Comparison of ENCODE assay signal across 17 cellular contexts in the genomic region with DNA sequence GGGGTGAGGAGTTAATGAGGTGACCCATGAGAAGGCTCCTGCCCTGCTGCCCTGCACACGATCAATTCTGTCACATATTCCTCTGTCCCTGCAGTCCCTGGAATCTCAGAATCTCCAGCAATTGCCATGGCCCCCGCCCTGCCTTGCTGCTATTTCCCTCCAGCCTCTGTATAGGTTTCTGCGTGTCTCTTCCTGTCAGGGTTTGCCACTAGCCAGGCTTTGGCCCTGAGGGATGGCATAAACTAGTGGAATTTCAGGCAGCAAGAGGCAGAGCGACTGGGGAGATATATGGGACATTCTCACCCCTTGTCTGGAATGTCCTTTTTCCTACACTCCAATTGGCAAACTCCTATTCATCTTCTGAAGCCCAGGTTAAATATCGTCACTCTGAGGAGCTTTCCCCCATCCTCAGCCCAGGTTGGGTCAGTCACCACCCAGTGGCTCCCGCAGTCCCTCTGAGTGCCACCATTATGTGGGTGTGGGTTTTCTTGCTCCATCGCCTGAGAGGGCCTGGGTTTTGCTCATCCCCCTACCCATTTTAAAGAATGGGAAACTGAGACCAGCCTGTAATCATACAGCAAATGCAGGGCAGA. TPM values are rescaled to one million over a fixed set of nuclear protein-coding genes. Genes with fewer than 3 reads are reported as not detected.
DNase-seq lines count a peak whose midpoint lies in the region; ATAC-seq and TF ChIP-seq lines count a peak whose summit lies in the region.
"Had no signal": no experiment of that assay in that cellular context is flagged by ENCODE, and none has a peak within 500 bp of the region (broad histone marks: within the 10 kb centered on the region; RNA-seq: fewer than 3 reads in every experiment).

No MANE protein-coding gene starts in this region.

- no peak for TF ChIP-seq CTCF in IMR-90 (conservative IDR thresholded peaks at IDR 0.05; ENCODE audit: low read depth, low read length)

- H2AK9ac ChIP-seq in IMR-90 (replicated peaks; ENCODE audit: low read depth, low read length, poor library complexity) = peak overlapping the region; percentile 34

- no peak overlapping the region for H2BK15ac ChIP-seq in IMR-90 (ENCODE audit: low read depth, low read length)

- in situ Hi-C loops in IMR-90 (cut with MboI; ENCODE audit: low sequenced_read_pairs) = no loop called here

- intact Hi-C loops in IMR-90 (cut with micrococcal nuclease) = no loop called here

- POLR2A ChIA-PET in IMR-90 (lab: Charles Lee; ENCODE audit: unreplicated experiment) = no interaction called here
- POLR2A ChIA-PET in activated naive CD8-positive, alpha-beta T cell treated with anti-CD3 and anti-CD28 coated beads, Interleukin-2, amount 10 ng/mL, durations not matched to agents 7 days and 5 days (lab: Charles Lee) = interaction anchor here (0.7 to 1.3 kb wide), 2 partner anchors 9 to 226 kb away, joined by 3 to 5 read pairs; partner anchors contain the start of gene USP22
- POLR2A ChIA-PET in naive thymus-derived CD8-positive, alpha-beta T cell (lab: Charles Lee) = interaction anchor here (0.6 to 0.9 kb wide), 2 partner anchors 16 to 1477 kb away, joined by 3 to 4 read pairs; no protein-coding TSS in a partner anchor

- H3K36me3 ChIP-seq in IMR-90 (ENCODE audit: control insufficient read depth, insufficient read depth, low read length) = no peaks in the 10 kb centered on the region
- H3K36me3 ChIP-seq: left lung, prostate gland, tibial nerve had no signal

- no peaks in the 10 kb centered on the region for H3K79me1 ChIP-seq in IMR-90 (ENCODE audit: low read depth in 1 of 2, low read length in 2 of 2)

- H3K4me3 ChIP-seq in IMR-90 (ENCODE audit: insufficient read depth, low read depth, low read length) = no peak overlapping the region
- H3K4me3 ChIP-seq: left lung, prostate gland, smooth muscle cell, tibial nerve had no signal

- no peak overlapping the region for H4K91ac ChIP-seq in IMR-90 (ENCODE audit: insufficient read depth, low read depth, low read length)

- dilution Hi-C loops in IMR-90 (cut with HindIII; ENCODE audit: low sequenced_read_pairs, unreplicated experiment) = no loop called here

- H3K4ac ChIP-seq in IMR-90 (ENCODE audit: low read depth, low read length) = no peak overlapping the region

- H3K23ac ChIP-seq in IMR-90 (ENCODE audit: low read depth, low read length) = no peak overlapping the region

- H3K27ac Mint-ChIP-seq in T-helper 1 cell treated with Interleukin-12 subunit alpha and Interleukin-12 subunit beta and Interleukin-4 antibody, amounts not matched to agents 30 μg/mL and 1 μg/mL, for 36 hours = peak overlapping the region; percentile 88
- peak overlapping the region; percentile 77 for H3K27ac Mint-ChIP-seq in activated naive CD8-positive, alpha-beta T cell treated with anti-CD3 and anti-CD28 coated beads, Interleukin-2, amount 10 ng/mL, durations not matched to agents 7 days and 5 days
- H3K27ac Mint-ChIP-seq in naive thymus-derived CD8-positive, alpha-beta T cell = peak overlapping the region in 7 of 10 donors; percentile 4 to 88 (median 60)
- H3K27ac Mint-ChIP-seq: WTC11 had no signal

- no peak overlapping the region for H2BK120ac ChIP-seq in IMR-90 (ENCODE audit: low read depth, low read length)

- H3K4me2 ChIP-seq in IMR-90 (ENCODE audit: low read depth, low read length) = no peak overlapping the region
- H3K4me2 ChIP-seq: smooth muscle cell had no signal

- H3K36me3 Mint-ChIP-seq in T-helper 1 cell treated with Interleukin-12 subunit alpha and Interleukin-12 subunit beta and Interleukin-4 antibody, amounts not matched to agents 30 μg/mL and 1 μg/mL, for 36 hours (ENCODE audit: low read depth) = no peaks in the 10 kb centered on the region
- no peaks in the 10 kb centered on the region for H3K36me3 Mint-ChIP-seq in activated naive CD8-positive, alpha-beta T cell treated with anti-CD3 and anti-CD28 coated beads, Interleukin-2, amount 10 ng/mL, durations not matched to agents 7 days and 5 days
- H3K36me3 Mint-ChIP-seq in naive thymus-derived CD8-positive, alpha-beta T cell = no peaks in the 10 kb centered on the region
- H3K36me3 Mint-ChIP-seq: WTC11 had no signal

- no peaks in the 10 kb centered on the region for H3K9me1 ChIP-seq in IMR-90 (ENCODE audit: insufficient read depth, low read length)

- ATAC-seq in IMR-90 (ENCODE audit: low read depth) (no peak; the same call in 1 of the 2 replicates), HG02884 (IDR thresholded peaks at IDR 0.05; ENCODE audit: unreplicated experiment) (no peak)
- peak; percentile 18 for ATAC-seq in activated naive CD8-positive, alpha-beta T cell treated with anti-CD3 and anti-CD28 coated beads, Interleukin-2, amount 10 ng/mL, durations not matched to agents 7 days and 5 days (ENCODE audit: low read depth)
- ATAC-seq in naive thymus-derived CD8-positive, alpha-beta T cell = no peak
- ATAC-seq: left lung, WTC11 had no signal

- no peak for TF ChIP-seq POLR2A in IMR-90 (IDR thresholded peaks at IDR 0.05; ENCODE audit: low read depth, low read length)

- no peak overlapping the region for H4K5ac ChIP-seq in IMR-90 (ENCODE audit: low read depth, low read length)

- no peak overlapping the region for H3K14ac ChIP-seq in IMR-90 (replicated peaks; ENCODE audit: low read depth, low read length)

- H2AK5ac ChIP-seq in IMR-90 (ENCODE audit: low read depth, low read length) = no peak overlapping the region

- no peak overlapping the region for H2BK20ac ChIP-seq in IMR-90 (ENCODE audit: low read depth, low read length)

- H3K27me3 Mint-ChIP-seq in T-helper 1 cell treated with Interleukin-12 subunit alpha and Interleukin-12 subunit beta and Interleukin-4 antibody, amounts not matched to agents 30 μg/mL and 1 μg/mL, for 36 hours (ENCODE audit: low read depth) = no peaks in the 10 kb centered on the region
- peaks cover 1% of the 10 kb centered on the region for H3K27me3 Mint-ChIP-seq in activated naive CD8-positive, alpha-beta T cell treated with anti-CD3 and anti-CD28 coated beads, Interleukin-2, amount 10 ng/mL, durations not matched to agents 7 days and 5 days
- no peaks in the 10 kb centered on the region for H3K27me3 Mint-ChIP-seq in naive thymus-derived CD8-positive, alpha-beta T cell

- H3K4me3 Mint-ChIP-seq in T-helper 1 cell treated with Interleukin-12 subunit alpha and Interleukin-12 subunit beta and Interleukin-4 antibody, amounts not matched to agents 30 μg/mL and 1 μg/mL, for 36 hours = no peak overlapping the region
- no peak overlapping the region for H3K4me3 Mint-ChIP-seq in activated naive CD8-positive, alpha-beta T cell treated with anti-CD3 and anti-CD28 coated beads, Interleukin-2, amount 10 ng/mL, durations not matched to agents 7 days and 5 days
- peak overlapping the region in 2 of 10 donors; percentile 49 to 50 for H3K4me3 Mint-ChIP-seq in naive thymus-derived CD8-positive, alpha-beta T cell
- H3K4me3 Mint-ChIP-seq: WTC11 had no signal

- no TSS peak for BruUV-seq in IMR-90 (replicated peaks; lab: Mats Ljungman, UMichigan)

- H3K9me3 Mint-ChIP-seq in T-helper 1 cell treated with Interleukin-12 subunit alpha and Interleukin-12 subunit beta and Interleukin-4 antibody, amounts not matched to agents 30 μg/mL and 1 μg/mL, for 36 hours = no peaks in the 10 kb centered on the region
- no peaks in the 10 kb centered on the region for H3K9me3 Mint-ChIP-seq in activated naive CD8-positive, alpha-beta T cell treated with anti-CD3 and anti-CD28 coated beads, Interleukin-2, amount 10 ng/mL, durations not matched to agents 7 days and 5 days
- no peaks in the 10 kb centered on the region for H3K9me3 Mint-ChIP-seq in naive thymus-derived CD8-positive, alpha-beta T cell
- H3K9me3 Mint-ChIP-seq: WTC11 had no signal

- H4K8ac ChIP-seq in IMR-90 (ENCODE audit: low read depth in 2 of 2, low read length in 2 of 2) = no peak overlapping the region

- H2BK5ac ChIP-seq in IMR-90 (ENCODE audit: low read depth, low read length, poor library complexity, severe bottlenecking) = no peak overlapping the region

- CTCF ChIA-PET in IMR-90 (lab: Yijun Ruan, JAX) = no interaction called here

- peaks cover 2% of the 10 kb centered on the region; the same call in 1 of the 2 replicates for H3K4me1 ChIP-seq in IMR-90 (ENCODE audit: control insufficient read depth, insufficient read depth, low read length)
- H3K4me1 ChIP-seq: left lung, prostate gland, tibial nerve had no signal

- no peak overlapping the region for H3K18ac ChIP-seq in IMR-90 (ENCODE audit: low read depth, low read length)

- DNase-seq in T-helper 1 cell = no peak
- DNase-seq in IMR-90 = no peak
- DNase-seq in activated naive CD8-positive, alpha-beta T cell treated with anti-CD3 and anti-CD28 coated beads, Interleukin-2, amount 10 ng/mL, durations not matched to agents 7 days and 5 days = no peak
- no peak for DNase-seq in naive thymus-derived CD8-positive, alpha-beta T cell
- DNase-seq in NCI-H1694 (lab: John Stamatoyannopoulos, UW) = no peak
- DNase-seq in T-helper 9 cell = no peak
- DNase-seq: foreskin melanocyte, left lung, NCI-H2029 treated with DMSO at 0.1 percent for 48 hours, NCI-H526, OCI-M1 had no signal

- no peaks in the 10 kb centered on the region for H4K20me1 ChIP-seq in IMR-90 (ENCODE audit: insufficient read depth, low read length)

- H3K4me1 Mint-ChIP-seq in T-helper 1 cell treated with Interleukin-12 subunit alpha and Interleukin-12 subunit beta and Interleukin-4 antibody, amounts not matched to agents 30 μg/mL and 1 μg/mL, for 36 hours (ENCODE audit: low read depth) = peaks cover 22% of the 10 kb centered on the region
- peaks cover 14% of the 10 kb centered on the region for H3K4me1 Mint-ChIP-seq in activated naive CD8-positive, alpha-beta T cell treated with anti-CD3 and anti-CD28 coated beads, Interleukin-2, amount 10 ng/mL, durations not matched to agents 7 days and 5 days
- peaks cover 2 to 24% (median 18%) of the 10 kb centered on the region in 4 donors for H3K4me1 Mint-ChIP-seq in naive thymus-derived CD8-positive, alpha-beta T cell

- H3K56ac ChIP-seq in IMR-90 (ENCODE audit: extremely low read depth, insufficient read depth, low read length) = no peak overlapping the region

- no peaks in the 10 kb centered on the region for H3K9me3 ChIP-seq in IMR-90 (ENCODE audit: control insufficient read depth, insufficient read depth, low read length)
- H3K9me3 ChIP-seq: left lung, prostate gland, tibial nerve had no signal

- WGBS in IMR-90 (ENCODE audit: extremely low coverage in 2 of 2, insufficient read length in 1 of 2), 2 experiments = no CpG with 5 or more reads among the region's 7 CpGs

- H3K9ac ChIP-seq in IMR-90 (ENCODE audit: low read depth, low read length) = no peak overlapping the region

- peak overlapping the region; percentile 26 for H2AFZ ChIP-seq in IMR-90 (replicated peaks; ENCODE audit: low read length, poor library complexity)

- H3K27me3 ChIP-seq in IMR-90 (ENCODE audit: control insufficient read depth, insufficient read depth, low read length) = no peaks in the 10 kb centered on the region
- H3K27me3 ChIP-seq: left lung, tibial nerve had no signal

- no peak overlapping the region for H3K27ac ChIP-seq in IMR-90 (ENCODE audit: insufficient read depth, low read length)
- H3K27ac ChIP-seq: left lung, prostate gland, tibial nerve had no signal

- no peak for TF ChIP-seq RAD21 in IMR-90 (IDR thresholded peaks at IDR 0.05; ENCODE audit: low read length)

RNA-seq across cellular contexts. Expression of gene NATD1, which starts 15.5 kb away (rescaled TPM):
- total RNA-seq in IMR-90 (2012; rRNA removed) = 0.56 and 0.90 TPM in 2 replicates
- polyA plus RNA-seq in IMR-90 (2012; rRNA removed) = 4.1 and 4.3 TPM in 2 replicates
- 2.2 and 5.3 TPM in 2 replicates for polyA plus RNA-seq in IMR-90 (2012; cell fraction: cytosol; rRNA removed)
- 4.7 and 7.3 TPM in 2 replicates for polyA plus RNA-seq in IMR-90 (2012; cell fraction: nucleus; rRNA removed; ENCODE audit: low replicate concordance)
- total RNA-seq in activated naive CD8-positive, alpha-beta T cell treated with anti-CD3 and anti-CD28 coated beads, Interleukin-2, amount 10 ng/mL, durations not matched to agents 7 days and 5 days = 1 to 10 TPM; 5.4 to 5.7 TPM
- 1 to 10 TPM; 9.2 to 9.3 TPM for total RNA-seq in naive thymus-derived CD8-positive, alpha-beta T cell
- polyA plus RNA-seq in naive thymus-derived CD8-positive, alpha-beta T cell = 1 to 10 TPM in 1 of 3 donors, under 1 TPM in 2; 0.60 to 1.2 (median 0.99) TPM

RNA-seq across cellular contexts. Expression of gene MAP2K3, which starts 15.8 kb away (rescaled TPM):
- 23.5 and 25.0 TPM in 2 replicates for total RNA-seq in IMR-90 (2012; rRNA removed)
- 72.6 and 82.2 TPM in 2 replicates for polyA plus RNA-seq in IMR-90 (2012; rRNA removed)
- 80.0 and 96.7 TPM in 2 replicates for polyA plus RNA-seq in IMR-90 (2012; cell fraction: cytosol; rRNA removed)
- 106 and 189 TPM in 2 replicates for polyA plus RNA-seq in IMR-90 (2012; cell fraction: nucleus; rRNA removed; ENCODE audit: low replicate concordance)
- total RNA-seq in activated naive CD8-positive, alpha-beta T cell treated with anti-CD3 and anti-CD28 coated beads, Interleukin-2, amount 10 ng/mL, durations not matched to agents 7 days and 5 days = 10 to 100 TPM; 53.6 to 56.8 TPM
- 10 to 100 TPM; 39.4 to 42.2 TPM for total RNA-seq in naive thymus-derived CD8-positive, alpha-beta T cell
- 10 to 100 TPM; 49.0 to 69.4 (median 49.7) TPM for polyA plus RNA-seq in naive thymus-derived CD8-positive, alpha-beta T cell

RNA-seq across cellular contexts. Expression of gene TMEM11, which starts 54.7 kb away (rescaled TPM):
- 19.2 and 19.9 TPM in 2 replicates for total RNA-seq in IMR-90 (2012; rRNA removed)
- 44.7 and 57.6 TPM in 2 replicates for polyA plus RNA-seq in IMR-90 (2012; rRNA removed)
- 38.0 and 64.3 TPM in 2 replicates for polyA plus RNA-seq in IMR-90 (2012; cell fraction: cytosol; rRNA removed)
- 17.1 and 33.2 TPM in 2 replicates for polyA plus RNA-seq in IMR-90 (2012; cell fraction: nucleus; rRNA removed; ENCODE audit: low replicate concordance)
- 10 to 100 TPM; 21.4 to 23.7 TPM for total RNA-seq in activated naive CD8-positive, alpha-beta T cell treated with anti-CD3 and anti-CD28 coated beads, Interleukin-2, amount 10 ng/mL, durations not matched to agents 7 days and 5 days
- 10 to 100 TPM; 14.9 to 15.8 TPM for total RNA-seq in naive thymus-derived CD8-positive, alpha-beta T cell
- 10 to 100 TPM; 19.5 to 31.9 (median 26.2) TPM for polyA plus RNA-seq in naive thymus-derived CD8-positive, alpha-beta T cell
